ENCODE assay signal across 23 cellular contexts in the genomic region with DNA sequence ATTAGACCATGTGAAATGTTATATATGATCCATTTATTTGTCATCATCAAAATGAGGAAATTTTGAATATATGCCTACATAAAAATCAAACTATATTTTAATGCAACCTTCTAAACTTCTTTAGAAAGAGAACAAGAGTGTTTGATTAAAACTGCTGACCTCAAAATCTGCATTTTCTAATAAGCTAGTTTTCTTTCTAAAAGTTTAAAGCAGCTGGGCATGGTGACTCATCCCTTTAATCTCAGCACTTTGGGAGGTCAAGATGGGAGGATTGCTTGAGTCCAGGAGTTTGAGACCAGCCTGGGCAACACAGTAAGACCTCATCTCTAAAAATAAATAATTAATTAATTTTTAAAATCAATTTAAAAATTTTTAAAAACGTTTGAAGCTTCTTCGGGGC. TPM values are rescaled to one million over a fixed set of nuclear protein-coding genes. Genes with fewer than 3 reads are reported as not detected.
"Had no signal": no experiment of that assay in that cellular context is flagged by ENCODE, and none has a peak within 500 bp of the region (broad histone marks: within the 10 kb centered on the region; RNA-seq: fewer than 3 reads in every experiment).

No MANE protein-coding gene starts in this region.

- DNase-seq: activated CD4-positive, CD25-positive, alpha-beta regulatory T cell treated with anti-CD3 and anti-CD28 coated beads, Interleukin-2, amount 50 U/mL, for 72 hours; activated CD8-positive, alpha-beta memory T cell treated with anti-CD3 and anti-CD28 coated beads, Interleukin-2, amount 50 U/mL, for 4 hours; activated effector memory CD4-positive, alpha-beta T cell treated with anti-CD3 and anti-CD28 coated beads, Interleukin-2, amount 50 U/mL, for 16 hours; activated T-cell treated with anti-CD3 and anti-CD28 coated beads, Interleukin-2, amount 50 U/mL, for 48 hours; aorta; cortex of kidney; effector CD4-positive, alpha-beta T cell; foreskin fibroblast; glutamatergic neuron; hypothalamus; mesenchymal stem cell; occipital lobe; stimulated activated CD4-positive, alpha-beta T cell treated with anti-CD3 and anti-CD28 coated beads, Interleukin-4, amount 100 ng/mL, for 1 hour; stimulated activated naive CD4-positive, alpha-beta T cell treated with Interleukin-2 at 50 U/mL for 16 hours; SW 1271; T-helper 9 cell had no signal

- H3K4me1 Mint-ChIP-seq: nephron had no signal

- H3K4me3 Mint-ChIP-seq: nephron, type B pancreatic cell had no signal

- H3K9me3 Mint-ChIP-seq: nephron, type B pancreatic cell had no signal

- H3K27me3 Mint-ChIP-seq: progenitor cell of endocrine pancreas, type B pancreatic cell had no signal

- ATAC-seq: activated naive CD4-positive, alpha-beta T cell treated with anti-CD3 and anti-CD28 coated beads, Interleukin-2, amount 50 U/mL, for 72 hours had no signal

- H3K27ac Mint-ChIP-seq: nephron, progenitor cell of endocrine pancreas, type B pancreatic cell had no signal

RNA-seq across cellular contexts. Expression of a gene that starts 55.3 kb away (rescaled TPM):
- total RNA-seq: esophagus muscularis mucosa, progenitor cell of endocrine pancreas, right atrium auricular region, skeletal muscle tissue had no signal
